In the genomic region with DNA sequence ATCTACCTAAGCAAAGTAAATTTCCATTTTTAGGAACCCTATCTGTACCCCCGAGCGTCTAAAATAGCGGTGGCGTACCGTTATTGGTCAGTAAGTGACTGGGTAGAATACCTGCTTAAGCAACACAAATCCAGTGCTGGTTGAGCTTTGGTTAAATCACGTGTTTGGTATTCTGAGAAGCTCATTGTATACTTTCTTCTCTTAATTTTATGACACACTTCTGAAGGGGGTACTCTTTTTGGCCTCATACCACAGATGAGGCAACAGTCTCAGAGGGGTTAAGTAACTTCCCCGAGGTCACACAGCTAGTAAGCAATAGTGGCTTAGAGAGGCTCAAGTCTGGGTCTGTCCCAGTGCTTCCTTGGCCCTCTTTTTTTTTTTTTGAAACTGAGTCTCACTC, we compare ENCODE assay signal across 1 cellular context.
TF ChIP-seq lines count a peak whose summit lies in the region.

No MANE protein-coding gene starts in this region.

TF ChIP-seq in WTC11, 78 proteins besides CTCF, POLR2A, EP300 and RAD21 (continued from another document):
- TF ChIP-seq, protein P1, sequence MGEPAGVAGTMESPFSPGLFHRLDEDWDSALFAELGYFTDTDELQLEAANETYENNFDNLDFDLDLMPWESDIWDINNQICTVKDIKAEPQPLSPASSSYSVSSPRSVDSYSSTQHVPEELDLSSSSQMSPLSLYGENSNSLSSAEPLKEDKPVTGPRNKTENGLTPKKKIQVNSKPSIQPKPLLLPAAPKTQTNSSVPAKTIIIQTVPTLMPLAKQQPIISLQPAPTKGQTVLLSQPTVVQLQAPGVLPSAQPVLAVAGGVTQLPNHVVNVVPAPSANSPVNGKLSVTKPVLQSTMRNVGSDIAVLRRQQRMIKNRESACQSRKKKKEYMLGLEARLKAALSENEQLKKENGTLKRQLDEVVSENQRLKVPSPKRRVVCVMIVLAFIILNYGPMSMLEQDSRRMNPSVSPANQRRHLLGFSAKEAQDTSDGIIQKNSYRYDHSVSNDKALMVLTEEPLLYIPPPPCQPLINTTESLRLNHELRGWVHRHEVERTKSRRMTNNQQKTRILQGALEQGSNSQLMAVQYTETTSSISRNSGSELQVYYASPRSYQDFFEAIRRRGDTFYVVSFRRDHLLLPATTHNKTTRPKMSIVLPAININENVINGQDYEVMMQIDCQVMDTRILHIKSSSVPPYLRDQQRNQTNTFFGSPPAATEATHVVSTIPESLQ (CRISPR knock-in tag; IDR thresholded peaks at IDR 0.05) = no peak
- TF ChIP-seq, protein P2, sequence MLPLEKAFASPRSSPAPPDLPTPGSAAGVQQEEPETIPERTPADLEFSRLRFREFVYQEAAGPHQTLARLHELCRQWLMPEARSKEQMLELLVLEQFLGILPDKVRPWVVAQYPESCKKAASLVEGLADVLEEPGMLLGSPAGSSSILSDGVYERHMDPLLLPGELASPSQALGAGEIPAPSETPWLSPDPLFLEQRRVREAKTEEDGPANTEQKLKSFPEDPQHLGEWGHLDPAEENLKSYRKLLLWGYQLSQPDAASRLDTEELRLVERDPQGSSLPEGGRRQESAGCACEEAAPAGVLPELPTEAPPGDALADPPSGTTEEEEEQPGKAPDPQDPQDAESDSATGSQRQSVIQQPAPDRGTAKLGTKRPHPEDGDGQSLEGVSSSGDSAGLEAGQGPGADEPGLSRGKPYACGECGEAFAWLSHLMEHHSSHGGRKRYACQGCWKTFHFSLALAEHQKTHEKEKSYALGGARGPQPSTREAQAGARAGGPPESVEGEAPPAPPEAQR (CRISPR knock-in tag; IDR thresholded peaks at IDR 0.05) = no peak
- TF ChIP-seq, protein P3, sequence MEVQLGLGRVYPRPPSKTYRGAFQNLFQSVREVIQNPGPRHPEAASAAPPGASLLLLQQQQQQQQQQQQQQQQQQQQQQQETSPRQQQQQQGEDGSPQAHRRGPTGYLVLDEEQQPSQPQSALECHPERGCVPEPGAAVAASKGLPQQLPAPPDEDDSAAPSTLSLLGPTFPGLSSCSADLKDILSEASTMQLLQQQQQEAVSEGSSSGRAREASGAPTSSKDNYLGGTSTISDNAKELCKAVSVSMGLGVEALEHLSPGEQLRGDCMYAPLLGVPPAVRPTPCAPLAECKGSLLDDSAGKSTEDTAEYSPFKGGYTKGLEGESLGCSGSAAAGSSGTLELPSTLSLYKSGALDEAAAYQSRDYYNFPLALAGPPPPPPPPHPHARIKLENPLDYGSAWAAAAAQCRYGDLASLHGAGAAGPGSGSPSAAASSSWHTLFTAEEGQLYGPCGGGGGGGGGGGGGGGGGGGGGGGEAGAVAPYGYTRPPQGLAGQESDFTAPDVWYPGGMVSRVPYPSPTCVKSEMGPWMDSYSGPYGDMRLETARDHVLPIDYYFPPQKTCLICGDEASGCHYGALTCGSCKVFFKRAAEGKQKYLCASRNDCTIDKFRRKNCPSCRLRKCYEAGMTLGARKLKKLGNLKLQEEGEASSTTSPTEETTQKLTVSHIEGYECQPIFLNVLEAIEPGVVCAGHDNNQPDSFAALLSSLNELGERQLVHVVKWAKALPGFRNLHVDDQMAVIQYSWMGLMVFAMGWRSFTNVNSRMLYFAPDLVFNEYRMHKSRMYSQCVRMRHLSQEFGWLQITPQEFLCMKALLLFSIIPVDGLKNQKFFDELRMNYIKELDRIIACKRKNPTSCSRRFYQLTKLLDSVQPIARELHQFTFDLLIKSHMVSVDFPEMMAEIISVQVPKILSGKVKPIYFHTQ (CRISPR knock-in tag; IDR thresholded peaks at IDR 0.05) = no peak
- TF ChIP-seq, protein P4, sequence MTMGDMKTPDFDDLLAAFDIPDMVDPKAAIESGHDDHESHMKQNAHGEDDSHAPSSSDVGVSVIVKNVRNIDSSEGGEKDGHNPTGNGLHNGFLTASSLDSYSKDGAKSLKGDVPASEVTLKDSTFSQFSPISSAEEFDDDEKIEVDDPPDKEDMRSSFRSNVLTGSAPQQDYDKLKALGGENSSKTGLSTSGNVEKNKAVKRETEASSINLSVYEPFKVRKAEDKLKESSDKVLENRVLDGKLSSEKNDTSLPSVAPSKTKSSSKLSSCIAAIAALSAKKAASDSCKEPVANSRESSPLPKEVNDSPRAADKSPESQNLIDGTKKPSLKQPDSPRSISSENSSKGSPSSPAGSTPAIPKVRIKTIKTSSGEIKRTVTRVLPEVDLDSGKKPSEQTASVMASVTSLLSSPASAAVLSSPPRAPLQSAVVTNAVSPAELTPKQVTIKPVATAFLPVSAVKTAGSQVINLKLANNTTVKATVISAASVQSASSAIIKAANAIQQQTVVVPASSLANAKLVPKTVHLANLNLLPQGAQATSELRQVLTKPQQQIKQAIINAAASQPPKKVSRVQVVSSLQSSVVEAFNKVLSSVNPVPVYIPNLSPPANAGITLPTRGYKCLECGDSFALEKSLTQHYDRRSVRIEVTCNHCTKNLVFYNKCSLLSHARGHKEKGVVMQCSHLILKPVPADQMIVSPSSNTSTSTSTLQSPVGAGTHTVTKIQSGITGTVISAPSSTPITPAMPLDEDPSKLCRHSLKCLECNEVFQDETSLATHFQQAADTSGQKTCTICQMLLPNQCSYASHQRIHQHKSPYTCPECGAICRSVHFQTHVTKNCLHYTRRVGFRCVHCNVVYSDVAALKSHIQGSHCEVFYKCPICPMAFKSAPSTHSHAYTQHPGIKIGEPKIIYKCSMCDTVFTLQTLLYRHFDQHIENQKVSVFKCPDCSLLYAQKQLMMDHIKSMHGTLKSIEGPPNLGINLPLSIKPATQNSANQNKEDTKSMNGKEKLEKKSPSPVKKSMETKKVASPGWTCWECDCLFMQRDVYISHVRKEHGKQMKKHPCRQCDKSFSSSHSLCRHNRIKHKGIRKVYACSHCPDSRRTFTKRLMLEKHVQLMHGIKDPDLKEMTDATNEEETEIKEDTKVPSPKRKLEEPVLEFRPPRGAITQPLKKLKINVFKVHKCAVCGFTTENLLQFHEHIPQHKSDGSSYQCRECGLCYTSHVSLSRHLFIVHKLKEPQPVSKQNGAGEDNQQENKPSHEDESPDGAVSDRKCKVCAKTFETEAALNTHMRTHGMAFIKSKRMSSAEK (CRISPR knock-in tag; IDR thresholded peaks at IDR 0.05; ENCODE audit: borderline replicate concordance) = no peak
- TF ChIP-seq ZNF219 (CRISPR knock-in tag; IDR thresholded peaks at IDR 0.05; ENCODE audit: borderline replicate concordance) (no peak), FOXP1 (CRISPR knock-in tag; IDR thresholded peaks at IDR 0.05; ENCODE audit: borderline replicate concordance) (no peak), OVOL2 (CRISPR knock-in tag; IDR thresholded peaks at IDR 0.05; ENCODE audit: borderline replicate concordance) (no peak), ZNF671 (CRISPR knock-in tag; IDR thresholded peaks at IDR 0.05) (no peak), NFYB (CRISPR knock-in tag; conservative IDR thresholded peaks at IDR 0.05; ENCODE audit: low read depth) (no peak), HMGA2 (CRISPR knock-in tag; IDR thresholded peaks at IDR 0.05) (no peak), IRF2 (CRISPR knock-in tag; IDR thresholded peaks at IDR 0.05; ENCODE audit: borderline replicate concordance, low read depth) (no peak), MYBL2 (CRISPR knock-in tag; IDR thresholded peaks at IDR 0.05) (no peak)
- TF ChIP-seq, protein P5, sequence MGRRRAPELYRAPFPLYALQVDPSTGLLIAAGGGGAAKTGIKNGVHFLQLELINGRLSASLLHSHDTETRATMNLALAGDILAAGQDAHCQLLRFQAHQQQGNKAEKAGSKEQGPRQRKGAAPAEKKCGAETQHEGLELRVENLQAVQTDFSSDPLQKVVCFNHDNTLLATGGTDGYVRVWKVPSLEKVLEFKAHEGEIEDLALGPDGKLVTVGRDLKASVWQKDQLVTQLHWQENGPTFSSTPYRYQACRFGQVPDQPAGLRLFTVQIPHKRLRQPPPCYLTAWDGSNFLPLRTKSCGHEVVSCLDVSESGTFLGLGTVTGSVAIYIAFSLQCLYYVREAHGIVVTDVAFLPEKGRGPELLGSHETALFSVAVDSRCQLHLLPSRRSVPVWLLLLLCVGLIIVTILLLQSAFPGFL (CRISPR knock-in tag; IDR thresholded peaks at IDR 0.05; ENCODE audit: borderline replicate concordance) = no peak
- TF ChIP-seq, protein P6, sequence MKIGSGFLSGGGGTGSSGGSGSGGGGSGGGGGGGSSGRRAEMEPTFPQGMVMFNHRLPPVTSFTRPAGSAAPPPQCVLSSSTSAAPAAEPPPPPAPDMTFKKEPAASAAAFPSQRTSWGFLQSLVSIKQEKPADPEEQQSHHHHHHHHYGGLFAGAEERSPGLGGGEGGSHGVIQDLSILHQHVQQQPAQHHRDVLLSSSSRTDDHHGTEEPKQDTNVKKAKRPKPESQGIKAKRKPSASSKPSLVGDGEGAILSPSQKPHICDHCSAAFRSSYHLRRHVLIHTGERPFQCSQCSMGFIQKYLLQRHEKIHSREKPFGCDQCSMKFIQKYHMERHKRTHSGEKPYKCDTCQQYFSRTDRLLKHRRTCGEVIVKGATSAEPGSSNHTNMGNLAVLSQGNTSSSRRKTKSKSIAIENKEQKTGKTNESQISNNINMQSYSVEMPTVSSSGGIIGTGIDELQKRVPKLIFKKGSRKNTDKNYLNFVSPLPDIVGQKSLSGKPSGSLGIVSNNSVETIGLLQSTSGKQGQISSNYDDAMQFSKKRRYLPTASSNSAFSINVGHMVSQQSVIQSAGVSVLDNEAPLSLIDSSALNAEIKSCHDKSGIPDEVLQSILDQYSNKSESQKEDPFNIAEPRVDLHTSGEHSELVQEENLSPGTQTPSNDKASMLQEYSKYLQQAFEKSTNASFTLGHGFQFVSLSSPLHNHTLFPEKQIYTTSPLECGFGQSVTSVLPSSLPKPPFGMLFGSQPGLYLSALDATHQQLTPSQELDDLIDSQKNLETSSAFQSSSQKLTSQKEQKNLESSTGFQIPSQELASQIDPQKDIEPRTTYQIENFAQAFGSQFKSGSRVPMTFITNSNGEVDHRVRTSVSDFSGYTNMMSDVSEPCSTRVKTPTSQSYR (CRISPR knock-in tag; IDR thresholded peaks at IDR 0.05) = no peak
TF ChIP-seq in WTC11: peak in this region for 0.
